8 cellular contexts compared by ENCODE assay signal in the genomic region with DNA sequence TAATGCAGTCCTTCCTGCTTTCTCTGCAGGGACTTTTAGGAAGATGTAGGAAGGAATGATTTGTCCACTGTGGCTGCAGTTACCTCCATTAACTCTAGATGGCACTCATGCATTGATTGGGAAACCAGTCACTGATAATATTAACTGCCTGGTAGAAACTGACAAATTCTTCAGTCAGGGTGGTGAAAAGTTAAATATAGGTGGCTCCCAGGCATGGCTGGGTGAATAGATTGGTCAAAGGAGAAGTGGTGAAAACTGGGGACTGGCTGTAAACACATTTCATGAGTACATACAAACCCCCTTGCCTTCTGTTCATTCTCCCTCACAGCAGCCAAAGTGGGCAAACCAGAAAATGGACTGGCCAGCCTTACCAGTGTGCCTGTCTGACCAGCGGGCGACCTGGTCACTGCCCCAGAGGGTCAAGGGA.
A peak's percentile ranks its signal among the peaks of the same experiment; 100 is the strongest.
DNase-seq lines count a peak whose midpoint lies in the region; ATAC-seq, FAIRE-seq and TF ChIP-seq lines count a peak whose summit lies in the region.

No MANE protein-coding gene starts in this region.

- no peak overlapping the region for H3K4me3 Mint-ChIP-seq in stimulated activated memory B cell treated with anti-CD40 and anti-IgM and Interleukin-4, amounts not matched to agents 10 μg/mL and 1 μg/mL and 100 μg/mL, for 72 hours

- H3K4me1 Mint-ChIP-seq in stimulated activated memory B cell treated with anti-CD40 and anti-IgM and Interleukin-4, amounts not matched to agents 10 μg/mL and 1 μg/mL and 100 μg/mL, for 72 hours, result no peaks in the 10 kb centered on the region

- 46 to 57% methylated on average over 2 of the region's 2 CpGs for WGBS in pancreas, 2 donors

- H3K9me3 Mint-ChIP-seq in stimulated activated memory B cell treated with anti-CD40 and anti-IgM and Interleukin-4, amounts not matched to agents 10 μg/mL and 1 μg/mL and 100 μg/mL, for 72 hours, result no peaks in the 10 kb centered on the region

- DNase-seq in EH (ENCODE audit: low read depth) (peak; percentile 75), MG63 (peak; percentile 31), fibroblast of the aortic adventitia (ENCODE audit: low read depth) (peak; percentile 86), pancreas (peak in 3 of 6 donors; percentile 24 to 70 (median 44))
- DNase-seq in activated CD4-positive, alpha-beta T cell treated with anti-CD3 and anti-CD28 coated beads for 4 hours, result no peak

- H3K27me3 ChIP-seq in MG63 (no peaks in the 10 kb centered on the region), pancreas (no peaks in the 10 kb centered on the region)

- H3K27ac Mint-ChIP-seq in stimulated activated memory B cell treated with anti-CD40 and anti-IgM and Interleukin-4, amounts not matched to agents 10 μg/mL and 1 μg/mL and 100 μg/mL, for 72 hours, result no peak overlapping the region

- H3K9me3 ChIP-seq in MG63 (no peaks in the 10 kb centered on the region), pancreas (no peaks in the 10 kb centered on the region)

- H3K27ac ChIP-seq in pancreas, result no peak overlapping the region

- peak; percentile 93 for TF ChIP-seq CTCF in fibroblast of the aortic adventitia (IDR thresholded peaks at IDR 0.05; ENCODE audit: insufficient read depth, low read length)
- peak; percentile 51 to 90 (median 79) for TF ChIP-seq CTCF in pancreas (IDR thresholded peaks at IDR 0.05)

- H3K4me3 ChIP-seq in MG63, result no peak overlapping the region
- no peak overlapping the region for H3K4me3 ChIP-seq in fibroblast of the aortic adventitia (ENCODE audit: low read depth, low read length)
- H3K4me3 ChIP-seq in pancreas, result no peak overlapping the region

- H3K36me3 Mint-ChIP-seq in stimulated activated memory B cell treated with anti-CD40 and anti-IgM and Interleukin-4, amounts not matched to agents 10 μg/mL and 1 μg/mL and 100 μg/mL, for 72 hours, result no peaks in the 10 kb centered on the region

- H3K27me3 Mint-ChIP-seq in stimulated activated memory B cell treated with anti-CD40 and anti-IgM and Interleukin-4, amounts not matched to agents 10 μg/mL and 1 μg/mL and 100 μg/mL, for 72 hours, result no peaks in the 10 kb centered on the region

- intact Hi-C loops in pancreas (cut with DNase I), result loop anchor here in 1 of 3 donors (10.0 kb wide), 1 partner anchor 334 kb away; a partner anchor contains a TSS

- no peak for FAIRE-seq in pancreas (lab: Jason Lieb, UNC)

- ATAC-seq in SK-N-SH treated with all-trans-retinoic acid at 6 μM for 48 hours, result peak; percentile 72
- ATAC-seq in pancreas, result peak; percentile 76 to 93 (median 86)
- no peak for ATAC-seq in GM19455 (IDR thresholded peaks at IDR 0.05; ENCODE audit: unreplicated experiment)
- ATAC-seq in stimulated activated memory B cell treated with anti-CD40 and anti-IgM and Interleukin-4, amounts not matched to agents 10 μg/mL and 1 μg/mL and 100 μg/mL, for 72 hours, result no peak

- H3K36me3 ChIP-seq in MG63, result no peaks in the 10 kb centered on the region
- no peaks in the 10 kb centered on the region for H3K36me3 ChIP-seq in pancreas

- no peaks in the 10 kb centered on the region for H3K4me1 ChIP-seq in pancreas

TF ChIP-seq in SK-N-SH treated with all-trans-retinoic acid at 6 μM for 48 hours, 23 proteins besides CTCF, POLR2A, EP300 and RAD21:
- TF ChIP-seq ZNF8 (CRISPR knock-in tag; IDR thresholded peaks at IDR 0.05) (no peak), CSDC2 (CRISPR knock-in tag; IDR thresholded peaks at IDR 0.05) (0 out of 2 replicates have a peak, but pooled peaks have one; percentile 84), SNAI2 (CRISPR knock-in tag; IDR thresholded peaks at IDR 0.05) (0 out of 2 replicates have a peak, but pooled peaks have one; percentile 53)

Comparison
In these comparisons a context has a peak if more than half of its experiments do, and no peak if none do; other contexts are left out.
1. DNase-seq: peak in EH (single experiment), MG63 (single experiment) and fibroblast of the aortic adventitia (single experiment); none in activated CD4-positive, alpha-beta T cell treated with anti-CD3 and anti-CD28 coated beads for 4 hours (0 of 2).
2. ATAC-seq: peak in SK-N-SH treated with all-trans-retinoic acid at 6 μM for 48 hours (single experiment) and pancreas (4 of 4); none in GM19455 (single experiment) and stimulated activated memory B cell treated with anti-CD40 and anti-IgM and Interleukin-4, amounts not matched to agents 10 μg/mL and 1 μg/mL and 100 μg/mL, for 72 hours (single experiment).